ENCODE assay signal across 8 cellular contexts in genomic region chr9:129889936-129890717, GRCh38. TPM values are rescaled to one million over a fixed set of nuclear protein-coding genes. Genes with fewer than 3 reads are reported as not detected.
DNase-seq lines count a peak whose midpoint lies in the region; ATAC-seq and TF ChIP-seq lines count a peak whose summit lies in the region.

No MANE protein-coding gene starts in this region.

- H3K9ac ChIP-seq in smooth muscle cell (ENCODE audit: low read depth), result no peak overlapping the region

- no peaks in the 10 kb centered on the region for H3K79me2 ChIP-seq in smooth muscle cell (ENCODE audit: low read depth)

- no peaks in the 10 kb centered on the region for H3K36me3 ChIP-seq in smooth muscle cell (ENCODE audit: low read depth)

- H3K4me2 ChIP-seq in smooth muscle cell, result no peak overlapping the region

- H3K27me3 Mint-ChIP-seq in endothelial cell (ENCODE audit: unreplicated experiment), result peaks cover 12% of the 10 kb centered on the region

- peak overlapping the region; percentile 80 for H3K27ac Mint-ChIP-seq in endothelial cell (ENCODE audit: unreplicated experiment)

- TF ChIP-seq CTCF in endothelial cell (IDR thresholded peaks at IDR 0.05; ENCODE audit: unreplicated experiment) (no peak), smooth muscle cell (IDR thresholded peaks at IDR 0.05; ENCODE audit: borderline replicate concordance, insufficient read depth, poor library complexity, severe bottlenecking) (no peak)

- DNase-seq in activated CD4-positive, CD25-positive, alpha-beta regulatory T cell treated with anti-CD3 and anti-CD28 coated beads, Interleukin-2, amount 50 U/mL, for 72 hours, result peak; percentile 57
- DNase-seq in endothelial cell (ENCODE audit: low spot score), result no peak
- DNase-seq in stimulated activated CD4-positive, alpha-beta T cell treated with anti-CD3 and anti-CD28 coated beads, Interleukin-4, amount 100 ng/mL, for 48 hours (ENCODE audit: low read depth in 2 of 2), result peak; percentile 65 to 80
- DNase-seq in smooth muscle cell (lab: John Stamatoyannopoulos, UW; ENCODE audit: unreplicated experiment), result no peak
- DNase-seq in SW480 (ENCODE audit: low spot score), result no peak
- no peak for DNase-seq in NCI-H1436 treated with DMSO at 0.1 percent for 48 hours (lab: John Stamatoyannopoulos, UW)

- H4K20me1 ChIP-seq in smooth muscle cell (ENCODE audit: low read depth), result no peaks in the 10 kb centered on the region

- no peaks in the 10 kb centered on the region for H3K27me3 ChIP-seq in smooth muscle cell (ENCODE audit: low read depth)

- no peaks in the 10 kb centered on the region for H3K9me3 ChIP-seq in smooth muscle cell (replicated peaks; ENCODE audit: low read depth)

- no peaks in the 10 kb centered on the region for H3F3A ChIP-seq in smooth muscle cell (ENCODE audit: low read depth)

- TF ChIP-seq POLR2A in GM19193 (IDR thresholded peaks at IDR 0.05; ENCODE audit: extremely low read depth, insufficient read depth, insufficient read length), result peak; percentile 42

- WGBS in smooth muscle cell (ENCODE audit: low lambda C conversion rate), result 70% methylated on average over 17 of the region's 37 CpGs

- H3K4me1 Mint-ChIP-seq in endothelial cell (ENCODE audit: unreplicated experiment), result peaks cover 44% of the 10 kb centered on the region

- peak overlapping the region; percentile 86 for H3K4me3 Mint-ChIP-seq in endothelial cell (ENCODE audit: unreplicated experiment)

- peaks cover 11% of the 10 kb centered on the region for H3K4me1 ChIP-seq in smooth muscle cell (ENCODE audit: low read depth)

- no peak overlapping the region for H2AFZ ChIP-seq in smooth muscle cell (ENCODE audit: low read depth)

- no peak for ATAC-seq in HG03571 (IDR thresholded peaks at IDR 0.05; ENCODE audit: unreplicated experiment)

- H3K36me3 Mint-ChIP-seq in endothelial cell (ENCODE audit: low read depth, unreplicated experiment), result peaks cover 41% of the 10 kb centered on the region

- H3K4me3 ChIP-seq in smooth muscle cell, result no peak overlapping the region

- no peaks in the 10 kb centered on the region for H3K9me3 Mint-ChIP-seq in endothelial cell (ENCODE audit: unreplicated experiment)

- H3K27ac ChIP-seq in smooth muscle cell (ENCODE audit: low read depth), result no peak overlapping the region

RNA-seq across cellular contexts. Expression of gene USP20, which starts 54.9 kb away (rescaled TPM):
- total RNA-seq in endothelial cell (ENCODE audit: unreplicated experiment) (21.7 TPM), smooth muscle cell (14.6 and 22.3 TPM in 2 replicates)
- 29.7 and 35.7 TPM in 2 replicates for polyA plus RNA-seq in smooth muscle cell

RNA-seq across cellular contexts. Expression of gene C9orf78, which starts 55.1 kb away (rescaled TPM):
- total RNA-seq in endothelial cell (ENCODE audit: unreplicated experiment) (29.1 TPM), smooth muscle cell (38.0 and 42.3 TPM in 2 replicates)
- 53.8 and 78.0 TPM in 2 replicates for polyA plus RNA-seq in smooth muscle cell

Comparison
In these comparisons a context has a peak if more than half of its experiments do, and no peak if none do; other contexts are left out.
1. DNase-seq: peak in activated CD4-positive, CD25-positive, alpha-beta regulatory T cell treated with anti-CD3 and anti-CD28 coated beads, Interleukin-2, amount 50 U/mL, for 72 hours (single experiment) and stimulated activated CD4-positive, alpha-beta T cell treated with anti-CD3 and anti-CD28 coated beads, Interleukin-4, amount 100 ng/mL, for 48 hours (2 of 2); none in endothelial cell (single experiment), smooth muscle cell (single experiment), SW480 (single experiment) and NCI-H1436 treated with DMSO at 0.1 percent for 48 hours (single experiment).